Comparison of ENCODE assay signal across 8 cellular contexts in the genomic region with DNA sequence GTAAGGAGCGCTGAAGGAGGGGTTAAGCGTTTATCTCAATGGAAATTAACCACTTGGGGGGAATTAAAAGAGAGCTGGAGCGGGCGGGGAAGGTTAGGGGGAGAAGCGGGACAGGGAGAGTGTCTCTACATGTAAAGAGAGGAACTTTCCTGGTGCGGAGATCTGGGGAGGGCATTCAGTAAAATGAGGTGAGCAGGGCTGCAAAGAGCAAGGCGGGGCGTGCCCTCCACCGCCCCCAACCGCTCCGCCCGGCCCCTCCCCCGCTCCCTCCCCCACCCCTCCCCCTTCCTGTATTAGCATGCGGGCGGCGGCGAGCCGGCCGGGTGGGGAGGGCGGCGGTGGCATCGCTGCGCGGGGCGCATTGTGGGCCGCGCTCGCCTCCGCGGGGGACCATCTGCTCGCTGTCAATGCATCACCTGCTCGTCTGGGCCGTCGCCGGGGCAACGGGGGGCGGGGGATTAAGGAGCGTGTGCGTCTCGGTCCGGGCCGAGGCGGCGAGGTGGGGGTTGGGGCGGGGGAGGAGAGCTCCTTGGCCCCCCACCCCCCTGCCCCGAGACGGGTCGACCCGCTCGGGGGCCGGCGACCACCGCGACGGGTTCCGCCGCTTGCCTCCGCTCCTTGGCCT. TPM values are rescaled to one million over a fixed set of nuclear protein-coding genes. Genes with fewer than 3 reads are reported as not detected.
DNase-seq lines count a peak whose midpoint lies in the region; ATAC-seq and TF ChIP-seq lines count a peak whose summit lies in the region.

No MANE protein-coding gene starts in this region.

- peak; percentile 60 for ATAC-seq in HG02588 (IDR thresholded peaks at IDR 0.05; ENCODE audit: unreplicated experiment)
- peak; percentile 72 for ATAC-seq in activated CD8-positive, alpha-beta T cell treated with anti-CD3 and anti-CD28 coated beads for 36 hours

- peak overlapping the region; percentile 94 for H2AFZ ChIP-seq in neuron (ENCODE audit: low read depth, low read length)

- peak overlapping the region; percentile 64 for H3K4me3 Mint-ChIP-seq in activated CD8-positive, alpha-beta T cell treated with anti-CD3 and anti-CD28 coated beads for 36 hours
- peak overlapping the region; percentile 53 for H3K4me3 Mint-ChIP-seq in endodermal cell

- H3K36me3 ChIP-seq in ES-I3 (ENCODE audit: insufficient read depth, low read length) (no peaks in the 10 kb centered on the region), endodermal cell (ENCODE audit: control insufficient read depth, insufficient read depth, low read length) (no peaks in the 10 kb centered on the region), neuron (ENCODE audit: insufficient read depth, low read length) (no peaks in the 10 kb centered on the region)

- H3K27ac ChIP-seq in endodermal cell (ENCODE audit: low read depth, low read length), result peak overlapping the region; percentile 84

- H3K27me3 ChIP-seq in endodermal cell (ENCODE audit: control insufficient read depth, insufficient read depth, low read length, poor library complexity, severe bottlenecking), result peaks cover 41% of the 10 kb centered on the region
- peaks cover 6% of the 10 kb centered on the region for H3K27me3 ChIP-seq in neuron (ENCODE audit: insufficient read depth, low read length)

- POLR2A ChIA-PET in activated CD8-positive, alpha-beta T cell treated with anti-CD3 and anti-CD28 coated beads for 36 hours (lab: Charles Lee), result interaction anchor here (0.6 kb wide), 1 partner anchor 38 kb away, joined by 3 read pairs; no protein-coding TSS in a partner anchor

- H3K9me3 ChIP-seq in ES-I3 (ENCODE audit: control insufficient read depth, insufficient read depth, low read length) (no peaks in the 10 kb centered on the region; the same call in 1 of the 2 replicates), endodermal cell (ENCODE audit: control insufficient read depth, low read length) (no peaks in the 10 kb centered on the region), neuron (ENCODE audit: low read length) (peaks cover 3% of the 10 kb centered on the region)

- 0 to 1% methylated on average over 4 to 50 of the region's 58 CpGs for WGBS in endodermal cell (ENCODE audit: insufficient coverage in 1 of 2, insufficient read length in 1 of 2), 2 experiments

- peaks cover 33% of the 10 kb centered on the region for H3K4me1 Mint-ChIP-seq in activated CD8-positive, alpha-beta T cell treated with anti-CD3 and anti-CD28 coated beads for 36 hours (ENCODE audit: low read depth)
- peaks cover 10% of the 10 kb centered on the region for H3K4me1 Mint-ChIP-seq in endodermal cell

- H3K36me3 Mint-ChIP-seq in activated CD8-positive, alpha-beta T cell treated with anti-CD3 and anti-CD28 coated beads for 36 hours (ENCODE audit: low read depth), result no peaks in the 10 kb centered on the region
- no peaks in the 10 kb centered on the region for H3K36me3 Mint-ChIP-seq in endodermal cell (ENCODE audit: low read depth)

- H3K9ac ChIP-seq in ES-I3 (ENCODE audit: low read depth, low read length) (peak overlapping the region; percentile 51; the same call in 1 of the 2 replicates), endodermal cell (ENCODE audit: extremely low read depth, low read length, poor library complexity, severe bottlenecking) (no peak overlapping the region)

- H3K27me3 Mint-ChIP-seq in activated CD8-positive, alpha-beta T cell treated with anti-CD3 and anti-CD28 coated beads for 36 hours, result peaks cover 13% of the 10 kb centered on the region
- H3K27me3 Mint-ChIP-seq in endodermal cell (ENCODE audit: insufficient read depth), result peaks cover 35% of the 10 kb centered on the region

- TF ChIP-seq CTCF in activated CD8-positive, alpha-beta T cell treated with anti-CD3 and anti-CD28 coated beads for 36 hours (IDR thresholded peaks at IDR 0.05), result no peak
- TF ChIP-seq CTCF in endodermal cell (conservative IDR thresholded peaks at IDR 0.05), result no peak

- intact Hi-C loops in activated CD8-positive, alpha-beta T cell treated with anti-CD3 and anti-CD28 coated beads for 36 hours (cut with micrococcal nuclease), result loop anchor here (2.0 kb wide), 1 partner anchor 54 kb away; no protein-coding TSS in a partner anchor

- DNase-seq in NCI-H2029 treated with DMSO at 0.1 percent for 48 hours (lab: John Stamatoyannopoulos, UW) (peak; percentile 11), endodermal cell (peak; percentile 94), 8988T (no peak), RPMI8226 (no peak)
- DNase-seq in activated CD8-positive, alpha-beta T cell treated with anti-CD3 and anti-CD28 coated beads for 36 hours, result peak; percentile 82

- H3K27ac Mint-ChIP-seq in activated CD8-positive, alpha-beta T cell treated with anti-CD3 and anti-CD28 coated beads for 36 hours, result peak overlapping the region; percentile 10
- H3K27ac Mint-ChIP-seq in endodermal cell, result no peak overlapping the region

- H3K4me3 ChIP-seq in endodermal cell (ENCODE audit: low read length), result peak overlapping the region; percentile 72
- peak overlapping the region; percentile 41 for H3K4me3 ChIP-seq in neuron (ENCODE audit: low read length)

- H3K4me1 ChIP-seq in ES-I3 (ENCODE audit: insufficient read depth, low read length) (no peaks in the 10 kb centered on the region), endodermal cell (ENCODE audit: control insufficient read depth, insufficient read depth, low read length) (peaks cover 5% of the 10 kb centered on the region), neuron (ENCODE audit: insufficient read depth, low read length) (peaks cover 20% of the 10 kb centered on the region)

- CTCF ChIA-PET in activated CD8-positive, alpha-beta T cell treated with anti-CD3 and anti-CD28 coated beads for 36 hours (lab: Charles Lee), result interaction anchor here (0.6 to 7.1 kb wide), 2 partner anchors 45 to 52 kb away, joined by 3 to 81 read pairs; no protein-coding TSS in a partner anchor

- H3K9me3 Mint-ChIP-seq in activated CD8-positive, alpha-beta T cell treated with anti-CD3 and anti-CD28 coated beads for 36 hours, result peaks cover 6% of the 10 kb centered on the region
- no peaks in the 10 kb centered on the region for H3K9me3 Mint-ChIP-seq in endodermal cell

RNA-seq across cellular contexts. Expression of a gene that starts 0.5 kb away (rescaled TPM):
- total RNA-seq in activated CD8-positive, alpha-beta T cell treated with anti-CD3 and anti-CD28 coated beads for 36 hours, result 1 to 10 TPM in 1 of 2 experiments, under 1 TPM in 1; 0.49 to 1.4 TPM
- total RNA-seq in endodermal cell, result not detected
- polyA plus RNA-seq in endodermal cell (2013, experiment 1 of 2), result not detected
- 0.29 TPM for polyA plus RNA-seq in endodermal cell (2013, experiment 2 of 2)

Comparison
In these comparisons a context has a peak if more than half of its experiments do, and no peak if none do; other contexts are left out.
1. DNase-seq: peak in NCI-H2029 treated with DMSO at 0.1 percent for 48 hours (single experiment), activated CD8-positive, alpha-beta T cell treated with anti-CD3 and anti-CD28 coated beads for 36 hours (single experiment) and endodermal cell (single experiment); none in 8988T (single experiment) and RPMI8226 (single experiment).